8 cellular contexts compared by ENCODE assay signal in genomic region chr21:38806942-38807284, GRCh38. TPM values are rescaled to one million over a fixed set of nuclear protein-coding genes. Genes with fewer than 3 reads are reported as not detected.
DNase-seq lines count a peak whose midpoint lies in the region; ATAC-seq and TF ChIP-seq lines count a peak whose summit lies in the region.

No MANE protein-coding gene starts in this region.

- H3K27me3 ChIP-seq in ovary: no peaks in the 10 kb centered on the region

- intact Hi-C loops in activated CD4-positive, alpha-beta T cell treated with anti-CD3 and anti-CD28 coated beads for 36 hours (cut with DNase I, micrococcal nuclease): loop anchor here (2.0 to 10.0 kb wide), 6 partner anchors 72 to 1732 kb away; partner anchors contain the start of genes BRWD1 (in 1 of the 2), PIGP (in 1 of the 2) and TTC3 (in 1 of the 2)
- intact Hi-C loops in ovary (cut with DNase I): loop anchor here (5.0 to 10.0 kb wide), 12 partner anchors 52 to 330 kb away; no protein-coding TSS in a partner anchor

- POLR2A ChIA-PET in activated CD4-positive, alpha-beta T cell treated with anti-CD3 and anti-CD28 coated beads for 36 hours (lab: Charles Lee): interaction anchor here (0.6 to 1.1 kb wide), 4 partner anchors 37 to 75 kb away, joined by 3 to 4 read pairs (median 4); no protein-coding TSS in a partner anchor

- peak overlapping the region; percentile 96 for H3K27ac Mint-ChIP-seq in activated CD4-positive, alpha-beta T cell treated with anti-CD3 and anti-CD28 coated beads for 36 hours

- H3K36me3 Mint-ChIP-seq in activated CD4-positive, alpha-beta T cell treated with anti-CD3 and anti-CD28 coated beads for 36 hours (ENCODE audit: low read depth): peaks cover 47% of the 10 kb centered on the region

- TF ChIP-seq EP300 in ovary (IDR thresholded peaks at IDR 0.05): no peak

- H3K9me3 Mint-ChIP-seq in activated CD4-positive, alpha-beta T cell treated with anti-CD3 and anti-CD28 coated beads for 36 hours (ENCODE audit: low read depth): no peaks in the 10 kb centered on the region

- H3K4me1 ChIP-seq in ovary (ENCODE audit: insufficient read depth): peaks cover 4% of the 10 kb centered on the region

- peak overlapping the region; percentile 86 for H3K4me3 Mint-ChIP-seq in activated CD4-positive, alpha-beta T cell treated with anti-CD3 and anti-CD28 coated beads for 36 hours

- WGBS in ovary, 3 donors: 9 to 12% (median 11%) methylated on average over 9 of the region's 9 CpGs

- no peaks in the 10 kb centered on the region for H3K27me3 Mint-ChIP-seq in activated CD4-positive, alpha-beta T cell treated with anti-CD3 and anti-CD28 coated beads for 36 hours

- DNase-seq in activated CD4-positive, alpha-beta T cell treated with anti-CD3 and anti-CD28 coated beads for 36 hours: peak; percentile 48
- DNase-seq in activated CD4-positive, alpha-beta T cell treated with anti-CD3 and anti-CD28 coated beads, Interleukin-2, amount 50 U/mL, for 4 hours: no peak
- no peak for DNase-seq in epithelial cell of prostate (ENCODE audit: low read depth, low spot score)
- no peak for DNase-seq in ovary
- DNase-seq in NOMO-1 treated with dmso at 0.1 percent for 144 hours (lab: John Stamatoyannopoulos, UW; ENCODE audit: unreplicated experiment): no peak
- DNase-seq in pons (ENCODE audit: low spot score): no peak

- CTCF ChIA-PET in activated CD4-positive, alpha-beta T cell treated with anti-CD3 and anti-CD28 coated beads for 36 hours (lab: Charles Lee): interaction anchor here (0.6 to 1.3 kb wide), 7 partner anchors 38 to 478 kb away, joined by 3 to 6 read pairs (median 3); no protein-coding TSS in a partner anchor

- H3K9me3 ChIP-seq in ovary: no peaks in the 10 kb centered on the region

- TF ChIP-seq POLR2A in ovary (IDR thresholded peaks at IDR 0.05): no peak

- H3K4me1 Mint-ChIP-seq in activated CD4-positive, alpha-beta T cell treated with anti-CD3 and anti-CD28 coated beads for 36 hours: peaks cover 57% of the 10 kb centered on the region

- peak; percentile 20 for ATAC-seq in activated CD4-positive, alpha-beta T cell treated with anti-CD3 and anti-CD28 coated beads for 36 hours
- ATAC-seq in SK-N-SH treated with all-trans-retinoic acid at 6 μM for 48 hours (peak; percentile 11; the same call in 1 of the 3 replicates), GM18909 (IDR thresholded peaks at IDR 0.05; ENCODE audit: poor library complexity, unreplicated experiment) (no peak)

- no peaks in the 10 kb centered on the region for H3K36me3 ChIP-seq in ovary

- no peak for TF ChIP-seq CTCF in ovary (IDR thresholded peaks at IDR 0.05)

- H3K27ac ChIP-seq in epithelial cell of prostate (peak overlapping the region; percentile 91), ovary (peak overlapping the region; percentile 93 to 96)

- H3K4me3 ChIP-seq in ovary: peak overlapping the region; percentile 97

TF ChIP-seq in SK-N-SH treated with all-trans-retinoic acid at 6 μM for 48 hours, 23 proteins besides CTCF, POLR2A, EP300 and RAD21 (continues in another document):
- no peak for TF ChIP-seq CSRNP3 (CRISPR knock-in tag; IDR thresholded peaks at IDR 0.05)
- TF ChIP-seq, protein P1, sequence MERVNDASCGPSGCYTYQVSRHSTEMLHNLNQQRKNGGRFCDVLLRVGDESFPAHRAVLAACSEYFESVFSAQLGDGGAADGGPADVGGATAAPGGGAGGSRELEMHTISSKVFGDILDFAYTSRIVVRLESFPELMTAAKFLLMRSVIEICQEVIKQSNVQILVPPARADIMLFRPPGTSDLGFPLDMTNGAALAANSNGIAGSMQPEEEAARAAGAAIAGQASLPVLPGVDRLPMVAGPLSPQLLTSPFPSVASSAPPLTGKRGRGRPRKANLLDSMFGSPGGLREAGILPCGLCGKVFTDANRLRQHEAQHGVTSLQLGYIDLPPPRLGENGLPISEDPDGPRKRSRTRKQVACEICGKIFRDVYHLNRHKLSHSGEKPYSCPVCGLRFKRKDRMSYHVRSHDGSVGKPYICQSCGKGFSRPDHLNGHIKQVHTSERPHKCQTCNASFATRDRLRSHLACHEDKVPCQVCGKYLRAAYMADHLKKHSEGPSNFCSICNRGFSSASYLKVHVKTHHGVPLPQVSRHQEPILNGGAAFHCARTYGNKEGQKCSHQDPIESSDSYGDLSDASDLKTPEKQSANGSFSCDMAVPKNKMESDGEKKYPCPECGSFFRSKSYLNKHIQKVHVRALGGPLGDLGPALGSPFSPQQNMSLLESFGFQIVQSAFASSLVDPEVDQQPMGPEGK (CRISPR knock-in tag; IDR thresholded peaks at IDR 0.05; ENCODE audit: borderline replicate concordance): no peak
- no peak for TF ChIP-seq RARB (CRISPR knock-in tag; IDR thresholded peaks at IDR 0.05)
- TF ChIP-seq TCF4 (CRISPR knock-in tag; IDR thresholded peaks at IDR 0.05; ENCODE audit: borderline replicate concordance): no peak
- TF ChIP-seq ARNTL (CRISPR knock-in tag; IDR thresholded peaks at IDR 0.05; ENCODE audit: borderline replicate concordance, low read depth): no peak
- TF ChIP-seq CREB5 (CRISPR knock-in tag; IDR thresholded peaks at IDR 0.05; ENCODE audit: low read depth): no peak
- no peak for TF ChIP-seq ZFP30 (CRISPR knock-in tag; IDR thresholded peaks at IDR 0.05)
- no peak for TF ChIP-seq OSR1 (CRISPR knock-in tag; IDR thresholded peaks at IDR 0.05)
- no peak for TF ChIP-seq PPARA (CRISPR knock-in tag; IDR thresholded peaks at IDR 0.05; ENCODE audit: borderline replicate concordance)
- TF ChIP-seq ZNF565 (CRISPR knock-in tag; conservative IDR thresholded peaks at IDR 0.05; ENCODE audit: low read depth): no peak
- no peak for TF ChIP-seq POU6F1 (CRISPR knock-in tag; IDR thresholded peaks at IDR 0.05; ENCODE audit: borderline replicate concordance, low read depth)
- TF ChIP-seq ESRRG (CRISPR knock-in tag; IDR thresholded peaks at IDR 0.05): no peak
- no peak for TF ChIP-seq CSDC2 (CRISPR knock-in tag; IDR thresholded peaks at IDR 0.05)
- no peak for TF ChIP-seq TOX (CRISPR knock-in tag; IDR thresholded peaks at IDR 0.05; ENCODE audit: borderline replicate concordance)

RNA-seq across cellular contexts. Expression of gene ETS2, which starts 1.2 kb away (rescaled TPM):
- total RNA-seq in activated CD4-positive, alpha-beta T cell treated with anti-CD3 and anti-CD28 coated beads for 36 hours: 10 to 100 TPM; 44.7 to 61.9 TPM
- 100 to 1,000 TPM in 2 of 7 donors, 10 to 100 TPM in 5; 57.5 to 152 (median 79.6) TPM for total RNA-seq in ovary
- 10 to 100 TPM; 35.8 to 81.1 TPM for polyA plus RNA-seq in ovary
